Comparison of ENCODE assay signal across 30 cellular contexts in genomic region chr12:53467880-53468279, GRCh38. TPM values are rescaled to one million over a fixed set of nuclear protein-coding genes. Genes with fewer than 3 reads are reported as not detected.
DNase-seq lines count a peak whose midpoint lies in the region; ATAC-seq, FAIRE-seq and TF ChIP-seq lines count a peak whose summit lies in the region.
"Had no signal": no experiment of that assay in that cellular context is flagged by ENCODE, and none has a peak within 500 bp of the region (broad histone marks: within the 10 kb centered on the region; RNA-seq: fewer than 3 reads in every experiment).

No MANE protein-coding gene starts in this region.

- CTCF ChIA-PET in HepG2 (lab: Yijun Ruan, JAX; ENCODE audit: low intra/inter-chr PET ratio, low total read pairs) = no interaction called here
- CTCF ChIA-PET in Panc1 (lab: Charles Lee) = no interaction called here

- H4K20me1 ChIP-seq in HepG2 (ENCODE audit: insufficient read depth, low read length) = peaks cover 54% of the 10 kb centered on the region
- H4K20me1 ChIP-seq in GM23248 (ENCODE audit: insufficient read depth) = no peaks in the 10 kb centered on the region

- POLR2A ChIA-PET in HepG2 (lab: Yijun Ruan, JAX) = interaction anchor here (1.0 kb wide), 1 partner anchor 11 kb away, joined by 3 read pairs; no protein-coding TSS in a partner anchor
- POLR2A ChIA-PET in Panc1 (lab: Charles Lee) = interaction anchor here (0.7 kb wide), 1 partner anchor 169 kb away, joined by 4 read pairs; the partner anchor contains the start of gene MYG1

- H3K27me3 Mint-ChIP-seq in endothelial cell (ENCODE audit: unreplicated experiment) = no peaks in the 10 kb centered on the region
- no peaks in the 10 kb centered on the region for H3K27me3 Mint-ChIP-seq in effector memory CD8-positive, alpha-beta T cell
- H3K27me3 Mint-ChIP-seq: activated CD4-positive, alpha-beta memory T cell treated with anti-CD3 and anti-CD28 coated beads for 36 hours; memory B cell had no signal

- DNase-seq in HepG2 (ENCODE audit: low spot score) (no peak), right lobe of liver (no peak), Panc1 (ENCODE audit: low read depth, low spot score) (no peak), endothelial cell (ENCODE audit: low spot score) (no peak), HUDEP-2 (lab: John Stamatoyannopoulos, UW; ENCODE audit: unreplicated experiment in 76 of 76) (no peak), GM23248 (no peak)
- DNase-seq in effector memory CD8-positive, alpha-beta T cell = no peak
- DNase-seq: activated CD4-positive, alpha-beta memory T cell treated with anti-CD3 and anti-CD28 coated beads for 36 hours; activated gamma-delta T cell treated with Interleukin-2 at 50 U/mL for 16 hours; aorta; caudate nucleus; dorsolateral prefrontal cortex; head of caudate nucleus; IMR-90; NCI-H1417; NCI-H2081 treated with DMSO at 0.1 percent for 48 hours; NCI-H82; SHP77; stimulated activated CD4-positive, alpha-beta T cell treated with anti-CD3 and anti-CD28 coated beads, Interleukin-1b, Interleukin-23, amount 100 ng/mL, for 48 hours; T1000 had no signal

- H3K4me1 ChIP-seq in HepG2 (ENCODE audit: insufficient read depth, low read length) = peaks cover 28% of the 10 kb centered on the region
- peaks cover 0 to 16% (median 0%) of the 10 kb centered on the region in 4 donors for H3K4me1 ChIP-seq in right lobe of liver
- peaks cover 5% of the 10 kb centered on the region; the same call in 1 of the 2 replicates for H3K4me1 ChIP-seq in Panc1 (ENCODE audit: control insufficient read depth, insufficient read depth, low read length)
- H3K4me1 ChIP-seq in GM23248 (ENCODE audit: insufficient read depth) = no peaks in the 10 kb centered on the region

- TF ChIP-seq RAD21 in HepG2 (CRISPR knock-in tag; IDR thresholded peaks at IDR 0.05) = no peak

- peak overlapping the region; percentile 21 for H3K4me3 Mint-ChIP-seq in endothelial cell (ENCODE audit: unreplicated experiment)
- no peak overlapping the region for H3K4me3 Mint-ChIP-seq in effector memory CD8-positive, alpha-beta T cell
- H3K4me3 Mint-ChIP-seq: activated CD4-positive, alpha-beta memory T cell treated with anti-CD3 and anti-CD28 coated beads for 36 hours; memory B cell had no signal

- H3K36me3 Mint-ChIP-seq in endothelial cell (ENCODE audit: low read depth, unreplicated experiment) = peaks cover 57% of the 10 kb centered on the region
- peaks cover 100% of the 10 kb centered on the region for H3K36me3 Mint-ChIP-seq in effector memory CD8-positive, alpha-beta T cell (ENCODE audit: insufficient read depth)

- no peaks in the 10 kb centered on the region for H3K9me3 ChIP-seq in HepG2 (ENCODE audit: low read length)
- H3K9me3 ChIP-seq in right lobe of liver = no peaks in the 10 kb centered on the region
- no peaks in the 10 kb centered on the region for H3K9me3 ChIP-seq in Panc1 (ENCODE audit: control insufficient read depth, insufficient read depth, low read depth, low read length)
- H3K9me3 ChIP-seq in GM23248 (ENCODE audit: low read depth) = no peaks in the 10 kb centered on the region

- ATAC-seq in HepG2 (no peak), right lobe of liver (no peak), Panc1 (no peak)
- ATAC-seq in effector memory CD8-positive, alpha-beta T cell (replicated peaks) = no peak
- ATAC-seq: activated CD4-positive, CD25-positive, alpha-beta regulatory T cell treated with anti-CD3 and anti-CD28 coated beads, Interleukin-2, amount 50 U/mL, for 24 hours had no signal

- intact Hi-C loops in HepG2 (cut with micrococcal nuclease; ENCODE audit: unreplicated experiment) = no loop called here
- intact Hi-C loops in right lobe of liver (cut with DNase I) = no loop called here
- intact Hi-C loops in Panc1 (cut with micrococcal nuclease; ENCODE audit: unreplicated experiment) = no loop called here

- WGBS in HepG2 (ENCODE audit: low lambda C conversion rate) = 90% methylated on average over 2 of the region's 2 CpGs
- 73% methylated on average over 2 of the region's 2 CpGs for WGBS in right lobe of liver (ENCODE audit: insufficient coverage, low coverage, low lambda C conversion rate, missing lambda C conversion rate)
- 93 to 96% methylated on average over 2 of the region's 2 CpGs for WGBS in GM23248 (ENCODE audit: low coverage in 1 of 2, low lambda C conversion rate in 2 of 2, missing lambda C conversion rate in 2 of 2), 2 experiments

- H3K4me3 ChIP-seq in HepG2 (replicated peaks in 1 of 3; ENCODE audit: insufficient read depth in 1 of 3, low read depth in 2 of 3, low read length in 3 of 3) = no peak overlapping the region
- H3K4me3 ChIP-seq in right lobe of liver = no peak overlapping the region
- H3K4me3 ChIP-seq in Panc1 (ENCODE audit: low read depth in 2 of 2, low read length in 2 of 2) = no peak overlapping the region
- no peak overlapping the region for H3K4me3 ChIP-seq in GM23248
- H3K4me3 ChIP-seq: dorsolateral prefrontal cortex, skin epidermis had no signal

- no peak for FAIRE-seq in HepG2 (lab: Jason Lieb, UNC)
- FAIRE-seq: D721Med, GM12891 had no signal

- BruUV-seq in HepG2 (replicated peaks; lab: Mats Ljungman, UMichigan) (TSS peak; percentile 27), Panc1 (replicated peaks; lab: Mats Ljungman, UMichigan) (TSS peak; percentile 42)

- H3K4me1 Mint-ChIP-seq in endothelial cell (ENCODE audit: unreplicated experiment) = peaks cover 27% of the 10 kb centered on the region
- peaks cover 26 to 48% of the 10 kb centered on the region in 2 donors for H3K4me1 Mint-ChIP-seq in effector memory CD8-positive, alpha-beta T cell (ENCODE audit: low read depth in 2 of 2)

- H3F3A ChIP-seq in GM23248 (ENCODE audit: insufficient read depth) = peaks cover 77% of the 10 kb centered on the region

- H3K9ac ChIP-seq in HepG2 (ENCODE audit: insufficient read depth, low read depth, low read length) = no peak overlapping the region
- H3K9ac ChIP-seq in GM23248 = no peak overlapping the region

- H3K9me3 Mint-ChIP-seq in endothelial cell (ENCODE audit: unreplicated experiment) = no peaks in the 10 kb centered on the region
- no peaks in the 10 kb centered on the region for H3K9me3 Mint-ChIP-seq in effector memory CD8-positive, alpha-beta T cell
- H3K9me3 Mint-ChIP-seq: activated CD4-positive, alpha-beta memory T cell treated with anti-CD3 and anti-CD28 coated beads for 36 hours; memory B cell had no signal

- TF ChIP-seq CTCF in HepG2 (CRISPR knock-in tag; IDR thresholded peaks at IDR 0.05) (no peak), right lobe of liver (IDR thresholded peaks at IDR 0.05) (no peak), Panc1 (IDR thresholded peaks at IDR 0.05) (no peak), endothelial cell (IDR thresholded peaks at IDR 0.05; ENCODE audit: unreplicated experiment) (no peak)

- no peak overlapping the region for H3K27ac ChIP-seq in HepG2 (ENCODE audit: extremely low read length, insufficient read depth, low read length)
- H3K27ac ChIP-seq in right lobe of liver = no peak overlapping the region
- no peak overlapping the region for H3K27ac ChIP-seq in Panc1 (ENCODE audit: low read length)
- H3K27ac ChIP-seq in GM23248 = no peak overlapping the region; the same call in 1 of the 2 replicates
- H3K27ac ChIP-seq: C4-2B had no signal

- no peak overlapping the region for H3K4me2 ChIP-seq in HepG2 (ENCODE audit: low read depth, low read length)
- no peak overlapping the region for H3K4me2 ChIP-seq in GM23248 (ENCODE audit: unreplicated experiment)

- TF ChIP-seq POLR2A in HepG2 (IDR thresholded peaks at IDR 0.05; ENCODE audit: insufficient read depth in 1 of 2, low read depth in 2 of 2, low read length in 2 of 2) (no peak), right lobe of liver (IDR thresholded peaks at IDR 0.05) (no peak)

- H3K79me2 ChIP-seq in HepG2 (ENCODE audit: insufficient read depth, low read length) (peaks cover 45% of the 10 kb centered on the region), GM23248 (ENCODE audit: insufficient read depth) (peaks cover 98% of the 10 kb centered on the region)

- H2AFZ ChIP-seq in HepG2 (ENCODE audit: low read length) (no peak overlapping the region), GM23248 (no peak overlapping the region)

- H3K27ac Mint-ChIP-seq in endothelial cell (ENCODE audit: unreplicated experiment) = no peak overlapping the region
- H3K27ac Mint-ChIP-seq in effector memory CD8-positive, alpha-beta T cell = peak overlapping the region in 1 of 2 donors; percentile 26
- H3K27ac Mint-ChIP-seq: activated CD4-positive, alpha-beta memory T cell treated with anti-CD3 and anti-CD28 coated beads for 36 hours; memory B cell had no signal

- H3K36me3 ChIP-seq in HepG2 (replicated peaks in 1 of 2; ENCODE audit: control insufficient read depth in 1 of 2, insufficient read depth in 2 of 2, low read length in 2 of 2) (peaks cover 51 to 95% of the 10 kb centered on the region in 2 experiments), right lobe of liver (peaks cover 28 to 100% (median 80%) of the 10 kb centered on the region in 4 donors), Panc1 (ENCODE audit: control insufficient read depth, insufficient read depth, low read length) (peaks cover 83% of the 10 kb centered on the region), GM23248 (ENCODE audit: low read depth) (peaks cover 91% of the 10 kb centered on the region)

- H3K27me3 ChIP-seq in HepG2 (ENCODE audit: control insufficient read depth in 1 of 2, insufficient read depth in 2 of 2, low read length in 2 of 2) = no peaks in the 10 kb centered on the region
- no peaks in the 10 kb centered on the region for H3K27me3 ChIP-seq in right lobe of liver
- H3K27me3 ChIP-seq in Panc1 (ENCODE audit: control insufficient read depth, insufficient read depth, low read length) = no peaks in the 10 kb centered on the region
- H3K27me3 ChIP-seq in GM23248 (replicated peaks; ENCODE audit: insufficient read depth) = no peaks in the 10 kb centered on the region
- H3K27me3 ChIP-seq: dorsolateral prefrontal cortex had no signal

- in situ Hi-C loops in HepG2 (cut with HindIII; ENCODE audit: extremely low pct_ligation_motif_present, low pct_unique_long_range_greater_than_20kb) (no loop called here), Panc1 (cut with HindIII; ENCODE audit: low pct_unique_long_range_greater_than_20kb, low sequenced_read_pairs) (no loop called here), GM23248 (cut with MboI) (no loop called here)

- no peaks in the 10 kb centered on the region for H3K9me2 ChIP-seq in GM23248 (ENCODE audit: insufficient read depth)

- TF ChIP-seq EP300 in HepG2 (IDR thresholded peaks at IDR 0.05; ENCODE audit: low read depth in 2 of 2, low read length in 2 of 2) (no peak), HepG2 (CRISPR knock-in tag; IDR thresholded peaks at IDR 0.05; ENCODE audit: borderline replicate concordance) (no peak)

RNA-seq across cellular contexts. Expression of gene PCBP2, which starts 16.0 kb away (rescaled TPM):
- 154 and 265 TPM in 2 replicates for total RNA-seq in HepG2 (2016; rRNA removed; fragmentation: Illumina TruSeq; extraction: Trizol)
- total RNA-seq in HepG2 (2016; cell fraction: cytosol; rRNA removed; fragmentation: Illumina TruSeq; extraction: Trizol; ENCODE audit: low read depth) = 156 and 172 TPM in 2 replicates
- total RNA-seq in HepG2 (2016; cell fraction: insoluble cytoplasmic fraction; rRNA removed; fragmentation: Illumina TruSeq; extraction: Trizol) = 132 and 265 TPM in 2 replicates
- 447 and 497 TPM in 2 replicates for total RNA-seq in HepG2 (2016; cell fraction: membrane; rRNA removed; fragmentation: Illumina TruSeq; extraction: Trizol)
- 279 and 306 TPM in 2 replicates for total RNA-seq in HepG2 (2016; cell fraction: nucleus; rRNA removed; fragmentation: Illumina TruSeq; extraction: Trizol)
- 345 and 390 TPM in 2 replicates for polyA plus RNA-seq in HepG2 (2011; rRNA removed)
- polyA plus RNA-seq in HepG2 (2011; cell fraction: cytosol; rRNA removed) = 323 and 364 TPM in 2 replicates
- polyA plus RNA-seq in HepG2 (2011; cell fraction: nucleus; rRNA removed) = 477 and 513 TPM in 2 replicates
- 786 and 1,014 TPM in 2 replicates for polyA plus RNA-seq in HepG2 (2012)
- 954 and 1,027 TPM in 2 replicates for polyA plus RNA-seq in HepG2 (2016; cell fraction: cytosol; fragmentation: Illumina TruSeq; extraction: Trizol; ENCODE audit: low read depth)
- polyA plus RNA-seq in HepG2 (2016; cell fraction: insoluble cytoplasmic fraction; fragmentation: Illumina TruSeq; extraction: Trizol; ENCODE audit: low read depth) = 599 and 702 TPM in 2 replicates
- polyA plus RNA-seq in HepG2 (2016; cell fraction: membrane; fragmentation: Illumina TruSeq; extraction: Trizol; ENCODE audit: low read depth) = 1,162 and 1,386 TPM in 2 replicates
- 670 and 689 TPM in 2 replicates for polyA plus RNA-seq in HepG2 (2016; cell fraction: nucleus; fragmentation: Illumina TruSeq; extraction: Trizol; ENCODE audit: insufficient read depth, low read depth)
- polyA minus RNA-seq in HepG2 (2011; rRNA and poly(A)+ RNA removed; ENCODE audit: low replicate concordance) = 709 and 1,043 TPM in 2 replicates
- 515 and 646 TPM in 2 replicates for polyA minus RNA-seq in HepG2 (2011; cell fraction: cytosol; rRNA and poly(A)+ RNA removed)
- 549 and 596 TPM in 2 replicates for polyA minus RNA-seq in HepG2 (2011; cell fraction: nucleus; rRNA and poly(A)+ RNA removed)
- 100 to 1,000 TPM; 254 to 463 (median 347) TPM for total RNA-seq in right lobe of liver
- total RNA-seq in Panc1 (2021; ENCODE audit: unreplicated experiment) = 836 TPM
- 703 TPM for polyA plus RNA-seq in Panc1 (2012; ENCODE audit: insufficient read length)
- total RNA-seq in endothelial cell (ENCODE audit: unreplicated experiment) = 1,084 TPM
- total RNA-seq in GM23248 (2014; rRNA removed; shearing (Covaris generic)) = 143 TPM in 2 replicates
- 94.3 and 100 TPM in 2 replicates for polyA plus RNA-seq in GM23248 (2016; fragmentation: Nextera tagmentation; extraction: Ambion mirVana)

RNA-seq across cellular contexts. Expression of gene PRR13, which starts 26.3 kb away (rescaled TPM):
- 102 and 109 TPM in 2 replicates for total RNA-seq in HepG2 (2016; rRNA removed; fragmentation: Illumina TruSeq; extraction: Trizol)
- 78.3 and 97.6 TPM in 2 replicates for total RNA-seq in HepG2 (2016; cell fraction: cytosol; rRNA removed; fragmentation: Illumina TruSeq; extraction: Trizol; ENCODE audit: low read depth)
- 99.2 and 114 TPM in 2 replicates for total RNA-seq in HepG2 (2016; cell fraction: insoluble cytoplasmic fraction; rRNA removed; fragmentation: Illumina TruSeq; extraction: Trizol)
- 113 and 134 TPM in 2 replicates for total RNA-seq in HepG2 (2016; cell fraction: membrane; rRNA removed; fragmentation: Illumina TruSeq; extraction: Trizol)
- 37.8 and 46.1 TPM in 2 replicates for total RNA-seq in HepG2 (2016; cell fraction: nucleus; rRNA removed; fragmentation: Illumina TruSeq; extraction: Trizol)
- 65.0 and 70.4 TPM in 2 replicates for polyA plus RNA-seq in HepG2 (2011; rRNA removed)
- 58.7 and 62.8 TPM in 2 replicates for polyA plus RNA-seq in HepG2 (2011; cell fraction: cytosol; rRNA removed)
- polyA plus RNA-seq in HepG2 (2011; cell fraction: nucleus; rRNA removed) = 20.0 and 31.0 TPM in 2 replicates
- polyA plus RNA-seq in HepG2 (2012) = 99.5 and 141 TPM in 2 replicates
- polyA plus RNA-seq in HepG2 (2016; cell fraction: cytosol; fragmentation: Illumina TruSeq; extraction: Trizol; ENCODE audit: low read depth) = 115 and 156 TPM in 2 replicates
- 164 and 180 TPM in 2 replicates for polyA plus RNA-seq in HepG2 (2016; cell fraction: insoluble cytoplasmic fraction; fragmentation: Illumina TruSeq; extraction: Trizol; ENCODE audit: low read depth)
- 149 and 177 TPM in 2 replicates for polyA plus RNA-seq in HepG2 (2016; cell fraction: membrane; fragmentation: Illumina TruSeq; extraction: Trizol; ENCODE audit: low read depth)
- polyA plus RNA-seq in HepG2 (2016; cell fraction: nucleus; fragmentation: Illumina TruSeq; extraction: Trizol; ENCODE audit: insufficient read depth, low read depth) = 113 and 118 TPM in 2 replicates
- 59.9 and 104 TPM in 2 replicates for polyA minus RNA-seq in HepG2 (2011; rRNA and poly(A)+ RNA removed; ENCODE audit: low replicate concordance)
- 20.7 and 32.5 TPM in 2 replicates for polyA minus RNA-seq in HepG2 (2011; cell fraction: cytosol; rRNA and poly(A)+ RNA removed)
- 18.5 and 23.0 TPM in 2 replicates for polyA minus RNA-seq in HepG2 (2011; cell fraction: nucleus; rRNA and poly(A)+ RNA removed)
- total RNA-seq in right lobe of liver = 10 to 100 TPM; 35.9 to 91.2 (median 61.0) TPM
- 454 TPM for total RNA-seq in Panc1 (2021; ENCODE audit: unreplicated experiment)
- 425 TPM for polyA plus RNA-seq in Panc1 (2012; ENCODE audit: insufficient read length)
- total RNA-seq in endothelial cell (ENCODE audit: unreplicated experiment) = 131 TPM
- 35.3 and 42.4 TPM in 2 replicates for total RNA-seq in GM23248 (2014; rRNA removed; shearing (Covaris generic))
- 217 and 221 TPM in 2 replicates for polyA plus RNA-seq in GM23248 (2016; fragmentation: Nextera tagmentation; extraction: Ambion mirVana)

RNA-seq across cellular contexts. Expression of gene MAP3K12, which starts 31.4 kb away (rescaled TPM):
- total RNA-seq in HepG2 (2016; rRNA removed; fragmentation: Illumina TruSeq; extraction: Trizol) (0.13 and 0.20 TPM in 2 replicates), right lobe of liver (1 to 10 TPM in 4 of 6 experiments, under 1 TPM in 2; 0.68 to 2.9 (median 1.5) TPM), Panc1 (2021; ENCODE audit: unreplicated experiment) (32.2 TPM), endothelial cell (ENCODE audit: unreplicated experiment) (20.9 TPM)
- under 0.01 and 0.10 TPM in 2 replicates for total RNA-seq in HepG2 (2016; cell fraction: cytosol; rRNA removed; fragmentation: Illumina TruSeq; extraction: Trizol; ENCODE audit: low read depth)
- total RNA-seq in HepG2 (2016; cell fraction: insoluble cytoplasmic fraction; rRNA removed; fragmentation: Illumina TruSeq; extraction: Trizol) = 0.25 and 0.28 TPM in 2 replicates
- 0.03 and 0.25 TPM in 2 replicates for total RNA-seq in HepG2 (2016; cell fraction: membrane; rRNA removed; fragmentation: Illumina TruSeq; extraction: Trizol)
- 0.16 and 0.28 TPM in 2 replicates for total RNA-seq in HepG2 (2016; cell fraction: nucleus; rRNA removed; fragmentation: Illumina TruSeq; extraction: Trizol)
- polyA plus RNA-seq in HepG2 (2011; rRNA removed) (1.1 and 1.3 TPM in 2 replicates), GM23248 (2016; fragmentation: Nextera tagmentation; extraction: Ambion mirVana) (8.7 and 10.4 TPM in 2 replicates)
- polyA plus RNA-seq in HepG2 (2011; cell fraction: cytosol; rRNA removed) = 0.23 and 0.60 TPM in 2 replicates
- 5.5 and 6.6 TPM in 2 replicates for polyA plus RNA-seq in HepG2 (2011; cell fraction: nucleus; rRNA removed)
- polyA plus RNA-seq in HepG2 (2012) = 1.9 and 2.3 TPM in 2 replicates
- polyA plus RNA-seq in HepG2 (2016; cell fraction: cytosol; fragmentation: Illumina TruSeq; extraction: Trizol; ENCODE audit: low read depth) = 0.02 TPM in 1 of 2 replicates, not detected in the other
- polyA plus RNA-seq in HepG2 (2016; cell fraction: insoluble cytoplasmic fraction; fragmentation: Illumina TruSeq; extraction: Trizol; ENCODE audit: low read depth) = 0.05 and 0.10 TPM in 2 replicates
- not detected in 2 replicates for polyA plus RNA-seq in HepG2 (2016; cell fraction: membrane; fragmentation: Illumina TruSeq; extraction: Trizol; ENCODE audit: low read depth)
- 0.34 and 1.5 TPM in 2 replicates for polyA plus RNA-seq in HepG2 (2016; cell fraction: nucleus; fragmentation: Illumina TruSeq; extraction: Trizol; ENCODE audit: insufficient read depth, low read depth)
- 1.4 and 3.4 TPM in 2 replicates for polyA minus RNA-seq in HepG2 (2011; rRNA and poly(A)+ RNA removed; ENCODE audit: low replicate concordance)
- polyA minus RNA-seq in HepG2 (2011; cell fraction: cytosol; rRNA and poly(A)+ RNA removed) = 0.26 and 0.49 TPM in 2 replicates
- 1.3 and 1.6 TPM in 2 replicates for polyA minus RNA-seq in HepG2 (2011; cell fraction: nucleus; rRNA and poly(A)+ RNA removed)
- 43.9 TPM for polyA plus RNA-seq in Panc1 (2012; ENCODE audit: insufficient read length)
- total RNA-seq in GM23248 (2014; rRNA removed; shearing (Covaris generic)) = 36.5 and 37.4 TPM in 2 replicates

RNA-seq across cellular contexts. Expression of gene TARBP2, which starts 33.2 kb away (rescaled TPM):
- total RNA-seq in HepG2 (2016; rRNA removed; fragmentation: Illumina TruSeq; extraction: Trizol) (39.5 and 55.5 TPM in 2 replicates), right lobe of liver (10 to 100 TPM; 15.1 to 20.8 (median 17.8) TPM), Panc1 (2021; ENCODE audit: unreplicated experiment) (67.3 TPM), endothelial cell (ENCODE audit: unreplicated experiment) (45.3 TPM)
- 73.3 and 74.5 TPM in 2 replicates for total RNA-seq in HepG2 (2016; cell fraction: cytosol; rRNA removed; fragmentation: Illumina TruSeq; extraction: Trizol; ENCODE audit: low read depth)
- 37.9 and 54.0 TPM in 2 replicates for total RNA-seq in HepG2 (2016; cell fraction: insoluble cytoplasmic fraction; rRNA removed; fragmentation: Illumina TruSeq; extraction: Trizol)
- 79.2 and 87.3 TPM in 2 replicates for total RNA-seq in HepG2 (2016; cell fraction: membrane; rRNA removed; fragmentation: Illumina TruSeq; extraction: Trizol)
- total RNA-seq in HepG2 (2016; cell fraction: nucleus; rRNA removed; fragmentation: Illumina TruSeq; extraction: Trizol) = 45.3 and 52.6 TPM in 2 replicates
- polyA plus RNA-seq in HepG2 (2011; rRNA removed) (47.0 and 49.2 TPM in 2 replicates), GM23248 (2016; fragmentation: Nextera tagmentation; extraction: Ambion mirVana) (32.1 and 36.0 TPM in 2 replicates)
- polyA plus RNA-seq in HepG2 (2011; cell fraction: cytosol; rRNA removed) = 34.4 and 52.5 TPM in 2 replicates
- 186 and 198 TPM in 2 replicates for polyA plus RNA-seq in HepG2 (2011; cell fraction: nucleus; rRNA removed)
- 22.1 and 25.4 TPM in 2 replicates for polyA plus RNA-seq in HepG2 (2012)
- 64.6 and 72.6 TPM in 2 replicates for polyA plus RNA-seq in HepG2 (2016; cell fraction: cytosol; fragmentation: Illumina TruSeq; extraction: Trizol; ENCODE audit: low read depth)
- polyA plus RNA-seq in HepG2 (2016; cell fraction: insoluble cytoplasmic fraction; fragmentation: Illumina TruSeq; extraction: Trizol; ENCODE audit: low read depth) = 32.5 and 37.2 TPM in 2 replicates
- 60.8 and 63.3 TPM in 2 replicates for polyA plus RNA-seq in HepG2 (2016; cell fraction: membrane; fragmentation: Illumina TruSeq; extraction: Trizol; ENCODE audit: low read depth)
- polyA plus RNA-seq in HepG2 (2016; cell fraction: nucleus; fragmentation: Illumina TruSeq; extraction: Trizol; ENCODE audit: insufficient read depth, low read depth) = 85.1 and 85.5 TPM in 2 replicates
- polyA minus RNA-seq in HepG2 (2011; rRNA and poly(A)+ RNA removed; ENCODE audit: low replicate concordance) = 46.1 and 74.4 TPM in 2 replicates
- 11.2 and 16.6 TPM in 2 replicates for polyA minus RNA-seq in HepG2 (2011; cell fraction: cytosol; rRNA and poly(A)+ RNA removed)
- 46.1 and 50.8 TPM in 2 replicates for polyA minus RNA-seq in HepG2 (2011; cell fraction: nucleus; rRNA and poly(A)+ RNA removed)
- polyA plus RNA-seq in Panc1 (2012; ENCODE audit: insufficient read length) = 60.6 TPM
- total RNA-seq in GM23248 (2014; rRNA removed; shearing (Covaris generic)) = 40.1 and 54.1 TPM in 2 replicates

RNA-seq across cellular contexts. Expression of gene NPFF, which starts 39.4 kb away (rescaled TPM):
- total RNA-seq in HepG2 (2016; rRNA removed; fragmentation: Illumina TruSeq; extraction: Trizol) (0.51 TPM in 1 of 2 replicates, not detected in the other), right lobe of liver (not detected), Panc1 (2021; ENCODE audit: unreplicated experiment) (not detected), endothelial cell (ENCODE audit: unreplicated experiment) (not detected)
- not detected in 2 replicates for total RNA-seq in HepG2 (2016; cell fraction: cytosol; rRNA removed; fragmentation: Illumina TruSeq; extraction: Trizol; ENCODE audit: low read depth)
- 0.56 TPM in 1 of 2 replicates, not detected in the other for total RNA-seq in HepG2 (2016; cell fraction: insoluble cytoplasmic fraction; rRNA removed; fragmentation: Illumina TruSeq; extraction: Trizol)
- not detected in 2 replicates for total RNA-seq in HepG2 (2016; cell fraction: membrane; rRNA removed; fragmentation: Illumina TruSeq; extraction: Trizol)
- not detected in 2 replicates for total RNA-seq in HepG2 (2016; cell fraction: nucleus; rRNA removed; fragmentation: Illumina TruSeq; extraction: Trizol)
- polyA plus RNA-seq in HepG2 (2011; rRNA removed) (not detected in 2 replicates), GM23248 (2016; fragmentation: Nextera tagmentation; extraction: Ambion mirVana) (not detected in 2 replicates)
- not detected in 2 replicates for polyA plus RNA-seq in HepG2 (2011; cell fraction: cytosol; rRNA removed)
- polyA plus RNA-seq in HepG2 (2011; cell fraction: nucleus; rRNA removed) = 0.48 TPM in 1 of 2 replicates, not detected in the other
- polyA plus RNA-seq in HepG2 (2012) = 0.41 TPM in 1 of 2 replicates, not detected in the other
- polyA plus RNA-seq in HepG2 (2016; cell fraction: cytosol; fragmentation: Illumina TruSeq; extraction: Trizol; ENCODE audit: low read depth) = 0.25 TPM in 1 of 2 replicates, not detected in the other
- not detected in 2 replicates for polyA plus RNA-seq in HepG2 (2016; cell fraction: insoluble cytoplasmic fraction; fragmentation: Illumina TruSeq; extraction: Trizol; ENCODE audit: low read depth)
- not detected in 2 replicates for polyA plus RNA-seq in HepG2 (2016; cell fraction: membrane; fragmentation: Illumina TruSeq; extraction: Trizol; ENCODE audit: low read depth)
- 1.2 TPM in 1 of 2 replicates, not detected in the other for polyA plus RNA-seq in HepG2 (2016; cell fraction: nucleus; fragmentation: Illumina TruSeq; extraction: Trizol; ENCODE audit: insufficient read depth, low read depth)
- not detected in 2 replicates for polyA minus RNA-seq in HepG2 (2011; rRNA and poly(A)+ RNA removed; ENCODE audit: low replicate concordance)
- polyA minus RNA-seq in HepG2 (2011; cell fraction: cytosol; rRNA and poly(A)+ RNA removed) = not detected in 2 replicates
- polyA minus RNA-seq in HepG2 (2011; cell fraction: nucleus; rRNA and poly(A)+ RNA removed) = not detected in 2 replicates
- polyA plus RNA-seq in Panc1 (2012; ENCODE audit: insufficient read length) = not detected
- total RNA-seq in GM23248 (2014; rRNA removed; shearing (Covaris generic)) = not detected in 2 replicates
- total RNA-seq: aorta, Daoy, IMR-90, M059J, OCI-LY7, urinary bladder had no signal
- polyA plus RNA-seq: IMR-90, urinary bladder had no signal
